In genomic region chr22:22446527-22446926, GRCh38 we compare ENCODE assay signal across 28 cellular contexts.
DNase-seq lines count a peak whose midpoint lies in the region; ATAC-seq and TF ChIP-seq lines count a peak whose summit lies in the region.
"Had no signal": no experiment of that assay in that cellular context is flagged by ENCODE, and none has a peak within 500 bp of the region (broad histone marks: within the 10 kb centered on the region; RNA-seq: fewer than 3 reads in every experiment).

No MANE protein-coding gene starts in this region.

- intact Hi-C loops in left lung (cut with DNase I): no loop called here

- H3K27me3 ChIP-seq in fibroblast of lung (ENCODE audit: control insufficient read depth, insufficient read depth, low read length): no peaks in the 10 kb centered on the region
- no peaks in the 10 kb centered on the region for H3K27me3 ChIP-seq in tibial nerve
- H3K27me3 ChIP-seq in left lung: peaks cover 0 to 24% of the 10 kb centered on the region in 2 donors
- H3K27me3 ChIP-seq: thyroid gland had no signal

- H3K36me3 ChIP-seq in HEK293 (ENCODE audit: control insufficient read depth in 2 of 2, insufficient read depth in 1 of 2, low read length in 2 of 2) (no peaks in the 10 kb centered on the region), fibroblast of lung (ENCODE audit: control insufficient read depth, insufficient read depth, low read length) (no peaks in the 10 kb centered on the region), tibial nerve (no peaks in the 10 kb centered on the region), left lung (no peaks in the 10 kb centered on the region)
- H3K36me3 ChIP-seq: sigmoid colon, thyroid gland had no signal

- H3K27ac ChIP-seq in HEK293 (ENCODE audit: extremely low read depth, low read depth, low read length) (no peak overlapping the region), fibroblast of lung (ENCODE audit: insufficient read depth, low read length) (no peak overlapping the region), tibial nerve (no peak overlapping the region), left lung (no peak overlapping the region)
- H3K27ac ChIP-seq: A549, psoas muscle, sigmoid colon, thyroid gland had no signal

- H3K4me3 ChIP-seq in HEK293 (ENCODE audit: low read depth, low read length): no peak overlapping the region
- H3K4me3 ChIP-seq in fibroblast of lung (replicated peaks in 1 of 4; ENCODE audit: control extremely low read depth in 1 of 4, insufficient read depth in 1 of 4, low read depth in 3 of 4, low read length in 4 of 4): no peak overlapping the region
- H3K4me3 ChIP-seq in tibial nerve: no peak overlapping the region
- H3K4me3 ChIP-seq in left lung: no peak overlapping the region
- H3K4me3 ChIP-seq: A549, psoas muscle, sigmoid colon, thyroid gland had no signal

- no peak for TF ChIP-seq CTCF in HEK293 (tag by site-specific recombination; IDR thresholded peaks at IDR 0.05)
- no peak for TF ChIP-seq CTCF in fibroblast of lung (conservative IDR thresholded peaks at IDR 0.05 in 1 of 2, IDR thresholded peaks at IDR 0.05 in 1 of 2; ENCODE audit: low read depth in 1 of 2, low read length in 2 of 2)
- no peak for TF ChIP-seq CTCF in tibial nerve (IDR thresholded peaks at IDR 0.05)
- no peak for TF ChIP-seq CTCF in left lung (IDR thresholded peaks at IDR 0.05)

- 24 to 35% methylated on average over 2 of the region's 2 CpGs for whole genome bisulfite sequencing in tibial nerve, 2 donors

- TF ChIP-seq POLR2A in tibial nerve (IDR thresholded peaks at IDR 0.05): no peak

- H3K4me2 ChIP-seq in fibroblast of lung (ENCODE audit: extremely low read depth, insufficient read depth, low read length): no peak overlapping the region
- H3K4me2 ChIP-seq: A549 had no signal

- H3K9me3 ChIP-seq in HEK293 (ENCODE audit: control insufficient read depth, insufficient read depth, low read depth, low read length) (no peaks in the 10 kb centered on the region), fibroblast of lung (ENCODE audit: control insufficient read depth, insufficient read depth, low read depth, low read length) (no peaks in the 10 kb centered on the region), tibial nerve (peaks cover 0 to 18% (median 0%) of the 10 kb centered on the region in 4 donors), left lung (no peaks in the 10 kb centered on the region)
- H3K9me3 ChIP-seq: A549, psoas muscle, thyroid gland had no signal

- ATAC-seq in HG03342 (IDR thresholded peaks at IDR 0.05; ENCODE audit: unreplicated experiment): no peak
- ATAC-seq in left lung: no peak
- ATAC-seq: A549; activated naive CD8-positive, alpha-beta T cell treated with anti-CD3 and anti-CD28 coated beads, Interleukin-2, amount 50 U/mL, for 24 hours; activated T-cell treated with anti-CD3 and anti-CD28 coated beads, Interleukin-2, amount 50 U/mL, for 72 hours; PC-3; psoas muscle; Right ventricle myocardium inferior; T-helper 17 cell had no signal

- H3K79me2 ChIP-seq in fibroblast of lung (ENCODE audit: control insufficient read depth, insufficient read depth, low read length): no peaks in the 10 kb centered on the region

- H3K9ac ChIP-seq in fibroblast of lung (ENCODE audit: insufficient read depth, low read length): no peak overlapping the region

- POLR2A ChIA-PET in HEK293 (lab: Yijun Ruan, JAX): no interaction called here

- no peak overlapping the region for H2AFZ ChIP-seq in fibroblast of lung (ENCODE audit: low read length)

- TF ChIP-seq EP300 in tibial nerve (IDR thresholded peaks at IDR 0.05): no peak

- CTCF ChIA-PET in HEK293 (lab: Yijun Ruan, JAX): interaction anchor here (0.6 to 8.3 kb wide), 5 partner anchors 15 to 212 kb away, joined by 3 to 64 read pairs (median 8); no protein-coding TSS in a partner anchor

- H4K20me1 ChIP-seq in fibroblast of lung (ENCODE audit: control insufficient read depth, extremely low read depth, insufficient read depth, low read length): no peaks in the 10 kb centered on the region

- DNase-seq in CD1c-positive myeloid dendritic cell (ENCODE audit: extremely low spot score) (peak; percentile 62), NCI-H524 (lab: John Stamatoyannopoulos, UW) (peak; percentile 57 to 95), fibroblast of lung (ENCODE audit: low read depth in 2 of 2) (peak; percentile 10 to 13), SIG-M5 treated with dmso at 0.1 percent for 504 hours (lab: John Stamatoyannopoulos, UW; ENCODE audit: unreplicated experiment) (no peak), tibial nerve (ENCODE audit: low spot score in 2 of 2) (no peak), left lung (no peak)
- DNase-seq: activated CD4-positive, alpha-beta memory T cell treated with anti-CD3 and anti-CD28 coated beads for 36 hours; activated CD4-positive, CD25-positive, alpha-beta regulatory T cell treated with anti-CD3 and anti-CD28 coated beads, Interleukin-2, amount 50 U/mL, for 72 hours; activated naive CD4-positive, alpha-beta T cell; activated naive CD8-positive, alpha-beta T cell treated with anti-CD3 and anti-CD28 coated beads, Interleukin-2, amount 50 U/mL, for 24 hours; activated T-cell treated with anti-CD3 and anti-CD28 coated beads, Interleukin-2, amount 50 U/mL, for 72 hours; CD4-positive, alpha-beta memory T cell; erythroblast; glutamatergic neuron; naive B cell; NCI-H1417 treated with DMSO at 0.1 percent for 48 hours; NCI-H2107; nucleus accumbens; PC-3; psoas muscle; sigmoid colon; stimulated activated CD4-positive, alpha-beta T cell treated with anti-CD3 and anti-CD28 coated beads, Interleukin-4, amount 100 ng/mL, for 24 hours; T-helper 17 cell; thyroid gland had no signal

- H3K4me1 ChIP-seq in HEK293 (ENCODE audit: control insufficient read depth, insufficient read depth, low read length) (no peaks in the 10 kb centered on the region), fibroblast of lung (ENCODE audit: control insufficient read depth, extremely low read depth, insufficient read depth, low read length) (no peaks in the 10 kb centered on the region), tibial nerve (no peaks in the 10 kb centered on the region), left lung (no peaks in the 10 kb centered on the region)
- H3K4me1 ChIP-seq: A549, psoas muscle, sigmoid colon, thyroid gland had no signal

TF ChIP-seq in HEK293, 187 proteins besides CTCF, POLR2A, EP300 and RAD21:
- no peak for TF ChIP-seq ZSCAN23 (tag by site-specific recombination; IDR thresholded peaks at IDR 0.05)
- peak; percentile 69 for TF ChIP-seq ZNF341 (tag by site-specific recombination; IDR thresholded peaks at IDR 0.05; ENCODE audit: low read depth)
- TF ChIP-seq, protein P1, sequence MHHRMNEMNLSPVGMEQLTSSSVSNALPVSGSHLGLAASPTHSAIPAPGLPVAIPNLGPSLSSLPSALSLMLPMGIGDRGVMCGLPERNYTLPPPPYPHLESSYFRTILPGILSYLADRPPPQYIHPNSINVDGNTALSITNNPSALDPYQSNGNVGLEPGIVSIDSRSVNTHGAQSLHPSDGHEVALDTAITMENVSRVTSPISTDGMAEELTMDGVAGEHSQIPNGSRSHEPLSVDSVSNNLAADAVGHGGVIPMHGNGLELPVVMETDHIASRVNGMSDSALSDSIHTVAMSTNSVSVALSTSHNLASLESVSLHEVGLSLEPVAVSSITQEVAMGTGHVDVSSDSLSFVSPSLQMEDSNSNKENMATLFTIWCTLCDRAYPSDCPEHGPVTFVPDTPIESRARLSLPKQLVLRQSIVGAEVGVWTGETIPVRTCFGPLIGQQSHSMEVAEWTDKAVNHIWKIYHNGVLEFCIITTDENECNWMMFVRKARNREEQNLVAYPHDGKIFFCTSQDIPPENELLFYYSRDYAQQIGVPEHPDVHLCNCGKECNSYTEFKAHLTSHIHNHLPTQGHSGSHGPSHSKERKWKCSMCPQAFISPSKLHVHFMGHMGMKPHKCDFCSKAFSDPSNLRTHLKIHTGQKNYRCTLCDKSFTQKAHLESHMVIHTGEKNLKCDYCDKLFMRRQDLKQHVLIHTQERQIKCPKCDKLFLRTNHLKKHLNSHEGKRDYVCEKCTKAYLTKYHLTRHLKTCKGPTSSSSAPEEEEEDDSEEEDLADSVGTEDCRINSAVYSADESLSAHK (tag by site-specific recombination; IDR thresholded peaks at IDR 0.05): no peak
- TF ChIP-seq YY1 (tag by site-specific recombination; IDR thresholded peaks at IDR 0.05): no peak
- TF ChIP-seq, protein P2, sequence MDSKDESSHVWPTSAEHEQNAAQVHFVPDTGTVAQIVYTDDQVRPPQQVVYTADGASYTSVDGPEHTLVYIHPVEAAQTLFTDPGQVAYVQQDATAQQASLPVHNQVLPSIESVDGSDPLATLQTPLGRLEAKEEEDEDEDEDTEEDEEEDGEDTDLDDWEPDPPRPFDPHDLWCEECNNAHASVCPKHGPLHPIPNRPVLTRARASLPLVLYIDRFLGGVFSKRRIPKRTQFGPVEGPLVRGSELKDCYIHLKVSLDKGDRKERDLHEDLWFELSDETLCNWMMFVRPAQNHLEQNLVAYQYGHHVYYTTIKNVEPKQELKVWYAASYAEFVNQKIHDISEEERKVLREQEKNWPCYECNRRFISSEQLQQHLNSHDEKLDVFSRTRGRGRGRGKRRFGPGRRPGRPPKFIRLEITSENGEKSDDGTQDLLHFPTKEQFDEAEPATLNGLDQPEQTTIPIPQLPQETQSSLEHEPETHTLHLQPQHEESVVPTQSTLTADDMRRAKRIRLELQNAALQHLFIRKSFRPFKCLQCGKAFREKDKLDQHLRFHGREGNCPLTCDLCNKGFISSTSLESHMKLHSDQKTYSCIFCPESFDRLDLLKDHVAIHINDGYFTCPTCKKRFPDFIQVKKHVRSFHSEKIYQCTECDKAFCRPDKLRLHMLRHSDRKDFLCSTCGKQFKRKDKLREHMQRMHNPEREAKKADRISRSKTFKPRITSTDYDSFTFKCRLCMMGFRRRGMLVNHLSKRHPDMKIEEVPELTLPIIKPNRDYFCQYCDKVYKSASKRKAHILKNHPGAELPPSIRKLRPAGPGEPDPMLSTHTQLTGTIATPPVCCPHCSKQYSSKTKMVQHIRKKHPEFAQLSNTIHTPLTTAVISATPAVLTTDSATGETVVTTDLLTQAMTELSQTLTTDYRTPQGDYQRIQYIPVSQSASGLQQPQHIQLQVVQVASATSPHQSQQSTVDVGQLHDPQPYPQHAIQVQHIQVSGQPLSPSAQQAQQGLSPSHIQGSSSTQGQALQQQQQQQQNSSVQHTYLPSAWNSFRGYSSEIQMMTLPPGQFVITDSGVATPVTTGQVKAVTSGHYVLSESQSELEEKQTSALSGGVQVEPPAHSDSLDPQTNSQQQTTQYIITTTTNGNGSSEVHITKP (tag by site-specific recombination; IDR thresholded peaks at IDR 0.05): peak; percentile 56
- no peak for TF ChIP-seq OSR2 (tag by site-specific recombination; IDR thresholded peaks at IDR 0.05)
- no peak for TF ChIP-seq ZBTB7A (tag by site-specific recombination; IDR thresholded peaks at IDR 0.05; ENCODE audit: low read depth)

Comparison
In these comparisons a context has a peak if more than half of its experiments do, and no peak if none do; other contexts are left out.
1. DNase-seq: peak in CD1c-positive myeloid dendritic cell (single experiment), NCI-H524 (2 of 2) and fibroblast of lung (2 of 2); none in SIG-M5 treated with dmso at 0.1 percent for 504 hours (single experiment), tibial nerve (0 of 2) and left lung (0 of 2).